ENCODE assay signal across 21 cellular contexts in the genomic region with DNA sequence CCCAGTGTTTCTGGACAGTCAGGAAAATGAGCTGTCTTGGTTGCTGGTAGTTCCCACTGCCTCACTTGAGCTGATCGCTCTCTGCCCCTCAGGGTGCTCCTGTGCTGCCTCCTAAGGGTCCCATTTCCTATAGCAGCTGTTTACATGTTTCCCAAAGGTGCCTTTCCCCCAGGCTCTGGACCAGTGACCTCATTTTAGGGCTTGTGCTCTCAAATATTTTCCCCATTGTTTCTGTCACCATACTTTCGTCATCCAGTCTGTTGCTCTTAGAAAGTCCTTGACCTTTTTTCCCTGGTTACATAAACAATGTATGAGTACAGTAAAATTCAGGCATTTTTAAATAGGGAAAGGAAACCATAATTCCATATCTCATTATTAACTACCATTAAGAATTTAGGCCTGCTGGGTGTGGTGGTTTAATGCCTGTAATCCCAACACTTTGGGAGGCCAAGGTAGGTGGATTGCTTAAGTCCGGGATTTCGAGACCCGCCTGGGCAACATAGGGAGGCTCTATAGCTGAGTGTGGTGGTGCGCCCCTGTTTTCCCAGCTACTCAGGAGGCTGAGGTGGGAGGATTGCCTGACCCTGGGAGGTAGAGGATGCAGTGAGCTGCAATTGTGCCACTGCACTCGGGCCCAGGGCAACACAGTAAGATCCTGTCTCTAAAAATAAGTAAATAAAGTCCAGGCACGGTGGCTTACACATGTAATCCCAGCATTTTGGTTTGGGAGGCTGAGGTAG. TPM values are rescaled to one million over a fixed set of nuclear protein-coding genes. Genes with fewer than 3 reads are reported as not detected.
DNase-seq lines count a peak whose midpoint lies in the region; ATAC-seq, FAIRE-seq and TF ChIP-seq lines count a peak whose summit lies in the region.
"Had no signal": no experiment of that assay in that cellular context is flagged by ENCODE, and none has a peak within 500 bp of the region (broad histone marks: within the 10 kb centered on the region; RNA-seq: fewer than 3 reads in every experiment).

No MANE protein-coding gene starts in this region.

- peaks cover 6 to 8% of the 10 kb centered on the region in 2 experiments; a peak in 3 of 4 replicates for H3K4me1 Mint-ChIP-seq in H9
- peaks cover 5% of the 10 kb centered on the region for H3K4me1 Mint-ChIP-seq in activated T-helper 17 cell treated with anti-CD3 and anti-CD28 coated beads, Interleukin-2, amount 50 U/mL, for 72 hours

- TF ChIP-seq CTCF in H9 (conservative IDR thresholded peaks at IDR 0.05) (no peak), kidney (IDR thresholded peaks at IDR 0.05; ENCODE audit: borderline replicate concordance, extremely low read depth, insufficient read depth) (no peak), colonic mucosa (IDR thresholded peaks at IDR 0.05) (no peak)

- H3K27me3 ChIP-seq in H9 (ENCODE audit: insufficient read depth, low read length): no peaks in the 10 kb centered on the region
- no peaks in the 10 kb centered on the region for H3K27me3 ChIP-seq in neuronal stem cell (ENCODE audit: control insufficient read depth in 3 of 3, insufficient read depth in 3 of 3, low read depth in 1 of 3, low read length in 3 of 3)
- H3K27me3 ChIP-seq in colonic mucosa: no peaks in the 10 kb centered on the region
- H3K27me3 ChIP-seq: BE2C had no signal

- H3T11ph ChIP-seq in H9 (ENCODE audit: low read length): no peak overlapping the region

- H2BK5ac ChIP-seq in H9 (ENCODE audit: insufficient read length, low read length): no peak overlapping the region
- H2BK5ac ChIP-seq in neuronal stem cell (ENCODE audit: low read length): no peak overlapping the region

- no peak overlapping the region for H2BK20ac ChIP-seq in H9 (ENCODE audit: low read depth, low read length, poor library complexity, severe bottlenecking)

- H3K18ac ChIP-seq in H9 (ENCODE audit: insufficient read length, low read depth, low read length) (no peak overlapping the region), neuronal stem cell (ENCODE audit: low read length) (no peak overlapping the region)

- H3K56ac ChIP-seq in H9 (ENCODE audit: insufficient read length, low read depth, low read length): no peak overlapping the region

- no peaks in the 10 kb centered on the region for H3K9me3 ChIP-seq in H9 (ENCODE audit: control insufficient read depth, low read depth, low read length)
- H3K9me3 ChIP-seq in kidney (ENCODE audit: control insufficient read depth in 1 of 2, low read length in 2 of 2): no peaks in the 10 kb centered on the region
- peaks cover 0 to 2% of the 10 kb centered on the region in 2 donors for H3K9me3 ChIP-seq in neuronal stem cell (replicated peaks in 1 of 2; ENCODE audit: control insufficient read depth in 2 of 2, insufficient read depth in 1 of 2, low read depth in 1 of 2, low read length in 2 of 2)
- H3K9me3 ChIP-seq in colonic mucosa: no peaks in the 10 kb centered on the region
- H3K9me3 ChIP-seq: BE2C had no signal

- no peak for ATAC-seq in activated T-helper 17 cell treated with anti-CD3 and anti-CD28 coated beads, Interleukin-2, amount 50 U/mL, for 72 hours (replicated peaks)
- ATAC-seq: PC-3 had no signal

- H4K8ac ChIP-seq in H9 (replicated peaks; ENCODE audit: insufficient read length, low read depth, low read length) (no peak overlapping the region), neuronal stem cell (ENCODE audit: low read depth, low read length) (peak overlapping the region; percentile 82)

- H3K79me2 ChIP-seq in H9 (ENCODE audit: insufficient read depth, low read length): no peaks in the 10 kb centered on the region; the same call in 1 of the 2 replicates

- H2BK15ac ChIP-seq in H9 (ENCODE audit: low read depth, low read length) (no peak overlapping the region), neuronal stem cell (ENCODE audit: low read length) (no peak overlapping the region)

- DNase-seq in H9 (no peak), kidney (no peak), neuronal stem cell (ENCODE audit: low spot score) (no peak), RPMI8226 (no peak), superior temporal gyrus (ENCODE audit: extremely low spot score) (no peak), colonic mucosa (no peak)
- DNase-seq in activated CD8-positive, alpha-beta memory T cell treated with anti-CD3 and anti-CD28 coated beads, Interleukin-2, amount 50 U/mL, for 4 hours: no peak
- DNase-seq: ACHN; BE2C; CD4-positive, alpha-beta memory T cell; GF-D8; GOT3; HFFc6; KG1; NCI-H1092 treated with DMSO at 0.1 percent for 48 hours; NCI-H1694 treated with DMSO at 0.1 percent for 48 hours; NCI-H345; NCI-H69; PC-3 had no signal

- no peak overlapping the region for H4K5ac ChIP-seq in H9 (ENCODE audit: insufficient read length, low read depth, low read length)

- no peak overlapping the region for H3K4ac ChIP-seq in H9 (ENCODE audit: low read depth, low read length)
- no peak overlapping the region for H3K4ac ChIP-seq in neuronal stem cell (ENCODE audit: low read length)

- H3K27me3 Mint-ChIP-seq in H9 (ENCODE audit: low read depth): no peaks in the 10 kb centered on the region
- H3K27me3 Mint-ChIP-seq in activated T-helper 17 cell treated with anti-CD3 and anti-CD28 coated beads, Interleukin-2, amount 50 U/mL, for 72 hours: no peaks in the 10 kb centered on the region
- H3K27me3 Mint-ChIP-seq: CD4-positive, alpha-beta memory T cell had no signal

- H3K4me3 ChIP-seq in kidney (ENCODE audit: low read length in 2 of 2): no peak overlapping the region
- peak overlapping the region in 1 of 2 donors; percentile 18 for H3K4me3 ChIP-seq in neuronal stem cell (ENCODE audit: low read length in 2 of 2)
- H3K4me3 ChIP-seq in colonic mucosa: no peak overlapping the region

- H3K23ac ChIP-seq in H9 (ENCODE audit: insufficient read length, low read depth, low read length) (no peak overlapping the region), neuronal stem cell (ENCODE audit: low read depth, low read length, poor library complexity) (no peak overlapping the region)

- WGBS in H9 (ENCODE audit: extremely low coverage, insufficient read length, low lambda C conversion rate): no CpG with 5 or more reads among the region's 8 CpGs
- WGBS in neuronal stem cell (ENCODE audit: extremely low coverage in 2 of 2, insufficient read length in 2 of 2, insufficient replicate concordance in 1 of 2), 2 donors: no CpG with 5 or more reads among the region's 8 CpGs

- H3K4me2 ChIP-seq in H9 (ENCODE audit: insufficient read depth, insufficient read length, low read length) (no peak overlapping the region), neuronal stem cell (ENCODE audit: insufficient read depth, low read length, poor library complexity, severe bottlenecking) (no peak overlapping the region)

- H2BK12ac ChIP-seq in H9 (ENCODE audit: insufficient read length, low read depth, low read length): no peak overlapping the region
- H2BK12ac ChIP-seq in neuronal stem cell (ENCODE audit: low read length): no peak overlapping the region

- H3K14ac ChIP-seq in H9 (ENCODE audit: insufficient read depth, low read length) (no peak overlapping the region), neuronal stem cell (ENCODE audit: low read length) (no peak overlapping the region)

- FAIRE-seq in kidney (lab: Jason Lieb, UNC): no peak

- H4K91ac ChIP-seq in H9 (ENCODE audit: insufficient read length, low read depth, low read length) (no peak overlapping the region), neuronal stem cell (ENCODE audit: low read depth, low read length, poor library complexity) (no peak overlapping the region)

- H2AK5ac ChIP-seq in H9 (ENCODE audit: insufficient read length, low read length) (no peak overlapping the region), neuronal stem cell (ENCODE audit: low read depth, low read length) (no peak overlapping the region)

- H4K20me1 ChIP-seq in H9 (ENCODE audit: control insufficient read depth, insufficient read depth, insufficient read length): no peaks in the 10 kb centered on the region

- H3K4me1 ChIP-seq in H9 (ENCODE audit: insufficient read depth, low read length): no peaks in the 10 kb centered on the region
- no peaks in the 10 kb centered on the region for H3K4me1 ChIP-seq in kidney (ENCODE audit: control insufficient read depth in 1 of 2, insufficient read depth in 1 of 2, low read depth in 1 of 2, low read length in 2 of 2)
- H3K4me1 ChIP-seq in neuronal stem cell (ENCODE audit: control insufficient read depth in 2 of 2, insufficient read depth in 1 of 2, low read depth in 1 of 2, low read length in 2 of 2): no peaks in the 10 kb centered on the region
- no peaks in the 10 kb centered on the region for H3K4me1 ChIP-seq in colonic mucosa
- H3K4me1 ChIP-seq: BE2C had no signal

- intact Hi-C loops in kidney (cut with DNase I) (no loop called here), colonic mucosa (cut with DNase I) (no loop called here)

- H3K36me3 Mint-ChIP-seq in H9 (ENCODE audit: insufficient read depth in 1 of 3, low read depth in 3 of 3): peaks cover 0 to 32% (median 8%) of the 10 kb centered on the region in 3 experiments; a peak in 5 of 7 replicates
- peaks cover 48% of the 10 kb centered on the region for H3K36me3 Mint-ChIP-seq in activated T-helper 17 cell treated with anti-CD3 and anti-CD28 coated beads, Interleukin-2, amount 50 U/mL, for 72 hours (ENCODE audit: low read depth)

- no peak overlapping the region for H2BK120ac ChIP-seq in H9 (ENCODE audit: low read depth, low read length, poor library complexity, severe bottlenecking)
- H2BK120ac ChIP-seq in neuronal stem cell (ENCODE audit: low read depth, low read length): no peak overlapping the region

- H3K9ac ChIP-seq in H9 (ENCODE audit: extremely low read depth, insufficient read length, low read length): no peak overlapping the region
- peak overlapping the region; percentile 12 to 25 for H3K9ac ChIP-seq in kidney (ENCODE audit: low read length in 2 of 2)
- H3K9ac ChIP-seq in neuronal stem cell (ENCODE audit: low read depth, low read length, poor library complexity): no peak overlapping the region
- no peak overlapping the region for H3K9ac ChIP-seq in colonic mucosa (ENCODE audit: low read depth in 2 of 2, low read length in 2 of 2)

- peaks cover 0 to 3% of the 10 kb centered on the region in 2 donors for H3K36me3 ChIP-seq in kidney (ENCODE audit: control insufficient read depth in 1 of 2, insufficient read depth in 2 of 2, low read length in 2 of 2)
- peaks cover 2 to 68% of the 10 kb centered on the region in 2 donors for H3K36me3 ChIP-seq in neuronal stem cell (replicated peaks in 1 of 2; ENCODE audit: control insufficient read depth in 2 of 2, insufficient read depth in 2 of 2, low read length in 2 of 2)
- no peaks in the 10 kb centered on the region for H3K36me3 ChIP-seq in colonic mucosa
- H3K36me3 ChIP-seq: BE2C had no signal

- no peaks in the 10 kb centered on the region for H3K23me2 ChIP-seq in H9 (ENCODE audit: insufficient read length, low read depth, low read length, poor library complexity, severe bottlenecking)

- H2AFZ ChIP-seq in H9 (ENCODE audit: low read length) (no peak overlapping the region), neuronal stem cell (ENCODE audit: low read length) (no peak overlapping the region)

- no peaks in the 10 kb centered on the region for H3K79me1 ChIP-seq in H9 (ENCODE audit: insufficient read depth, low read depth, low read length, poor library complexity, severe bottlenecking)
- no peaks in the 10 kb centered on the region for H3K79me1 ChIP-seq in neuronal stem cell (ENCODE audit: low read depth, low read length)

- no peaks in the 10 kb centered on the region for H3K9me3 Mint-ChIP-seq in H9
- no peaks in the 10 kb centered on the region for H3K9me3 Mint-ChIP-seq in activated T-helper 17 cell treated with anti-CD3 and anti-CD28 coated beads, Interleukin-2, amount 50 U/mL, for 72 hours
- H3K9me3 Mint-ChIP-seq: CD4-positive, alpha-beta memory T cell; HFFc6 had no signal

- H3K4me3 Mint-ChIP-seq in H9: no peak overlapping the region; a peak in 1 of 5 replicates
- H3K4me3 Mint-ChIP-seq in activated T-helper 17 cell treated with anti-CD3 and anti-CD28 coated beads, Interleukin-2, amount 50 U/mL, for 72 hours: no peak overlapping the region
- H3K4me3 Mint-ChIP-seq: CD4-positive, alpha-beta memory T cell; HFFc6 had no signal

- peak overlapping the region in 2 of 3 experiments; percentile 71 to 87; a peak in 5 of 7 replicates for H3K27ac Mint-ChIP-seq in H9
- peak overlapping the region; percentile 22 for H3K27ac Mint-ChIP-seq in activated T-helper 17 cell treated with anti-CD3 and anti-CD28 coated beads, Interleukin-2, amount 50 U/mL, for 72 hours
- H3K27ac Mint-ChIP-seq: HFFc6 had no signal

- no peak overlapping the region for H3K27ac ChIP-seq in H9 (ENCODE audit: insufficient read length, low read depth, low read length)
- peak overlapping the region; percentile 49 to 55 for H3K27ac ChIP-seq in kidney (ENCODE audit: low read depth in 2 of 2, low read length in 2 of 2)
- no peak overlapping the region for H3K27ac ChIP-seq in neuronal stem cell (replicated peaks; ENCODE audit: low read length)
- H3K27ac ChIP-seq in colonic mucosa: no peak overlapping the region
- H3K27ac ChIP-seq: HL-60 had no signal

RNA-seq across cellular contexts. Expression of a gene that starts 11.7 kb away (rescaled TPM):
- total RNA-seq in H9 (2021) (40.4 and 40.7 TPM in 2 replicates), kidney (29.5 TPM), colonic mucosa (10 to 100 TPM; 14.9 to 16.4 TPM)
- total RNA-seq in activated T-helper 17 cell treated with anti-CD3 and anti-CD28 coated beads, Interleukin-2, amount 50 U/mL, for 72 hours: 10 to 100 TPM; 15.3 to 26.8 TPM
- polyA plus RNA-seq in kidney (ENCODE audit: insufficient read depth, low read depth, low replicate concordance): 3.3 TPM
- 12.2 TPM for polyA plus RNA-seq in neuronal stem cell (2013, experiment 1 of 2)
- 11.9 TPM for polyA plus RNA-seq in neuronal stem cell (2013, experiment 2 of 2)

RNA-seq across cellular contexts. Expression of a gene that starts 50.4 kb away (rescaled TPM):
- total RNA-seq in H9 (2021): 31.0 and 31.7 TPM in 2 replicates
- total RNA-seq in activated T-helper 17 cell treated with anti-CD3 and anti-CD28 coated beads, Interleukin-2, amount 50 U/mL, for 72 hours: 10 to 100 TPM; 29.3 to 39.2 TPM
- total RNA-seq in kidney: 23.1 TPM
- 8.1 TPM for polyA plus RNA-seq in kidney (ENCODE audit: insufficient read depth, low read depth, low replicate concordance)
- 10.8 TPM for polyA plus RNA-seq in neuronal stem cell (2013, experiment 1 of 2)
- polyA plus RNA-seq in neuronal stem cell (2013, experiment 2 of 2): 10.8 TPM
- total RNA-seq in colonic mucosa: 10 to 100 TPM; 18.8 to 23.9 TPM

Comparison
In these comparisons a context has a peak if more than half of its experiments do, and no peak if none do; other contexts are left out.
1. H3K27ac ChIP-seq: peak in kidney (2 of 2); none in H9 (single experiment), neuronal stem cell (single experiment) and colonic mucosa (single experiment).
2. H3K9ac ChIP-seq: peak in kidney (2 of 2); none in H9 (single experiment), neuronal stem cell (single experiment) and colonic mucosa (0 of 2).